8 cellular contexts compared by ENCODE assay signal in the genomic region with DNA sequence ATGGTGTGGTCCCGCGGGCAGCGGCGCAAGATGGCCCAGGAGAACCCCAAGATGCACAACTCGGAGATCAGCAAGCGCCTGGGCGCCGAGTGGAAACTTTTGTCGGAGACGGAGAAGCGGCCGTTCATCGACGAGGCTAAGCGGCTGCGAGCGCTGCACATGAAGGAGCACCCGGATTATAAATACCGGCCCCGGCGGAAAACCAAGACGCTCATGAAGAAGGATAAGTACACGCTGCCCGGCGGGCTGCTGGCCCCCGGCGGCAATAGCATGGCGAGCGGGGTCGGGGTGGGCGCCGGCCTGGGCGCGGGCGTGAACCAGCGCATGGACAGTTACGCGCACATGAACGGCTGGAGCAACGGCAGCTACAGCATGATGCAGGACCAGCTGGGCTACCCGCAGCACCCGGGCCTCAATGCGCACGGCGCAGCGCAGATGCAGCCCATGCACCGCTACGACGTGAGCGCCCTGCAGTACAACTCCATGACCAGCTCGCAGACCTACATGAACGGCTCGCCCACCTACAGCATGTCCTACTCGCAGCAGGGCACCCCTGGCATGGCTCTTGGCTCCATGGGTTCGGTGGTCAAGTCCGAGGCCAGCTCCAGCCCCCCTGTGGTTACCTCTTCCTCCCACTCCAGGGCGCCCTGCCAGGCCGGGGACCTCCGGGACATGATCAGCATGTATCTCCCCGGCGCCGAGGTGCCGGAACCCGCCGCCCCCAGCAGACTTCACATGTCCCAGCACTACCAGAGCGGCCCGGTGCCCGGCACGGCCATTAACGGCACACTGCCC. TPM values are rescaled to one million over a fixed set of nuclear protein-coding genes. Genes with fewer than 3 reads are reported as not detected.
DNase-seq lines count a peak whose midpoint lies in the region; ATAC-seq and TF ChIP-seq lines count a peak whose summit lies in the region.

No MANE protein-coding gene starts in this region.

- no peak for TF ChIP-seq CTCF in testis (IDR thresholded peaks at IDR 0.05)
- TF ChIP-seq CTCF in adrenal gland (IDR thresholded peaks at IDR 0.05) = no peak

- DNase-seq in NCI-H82 (lab: John Stamatoyannopoulos, UW) (peak; percentile 66), NCI-H82 treated with DMSO at 0.1 percent for 48 hours (lab: John Stamatoyannopoulos, UW; ENCODE audit: unreplicated experiment) (no peak), testis (no peak), LoVo (ENCODE audit: low spot score) (no peak), adrenal gland (no peak)
- no peak for DNase-seq in T-helper 2 cell treated with Interferon-gamma antibody and Interleukin-4, amounts not matched to agents 5 μg/mL and 100 μg/mL, for 36 hours (ENCODE audit: low spot score)

- H3K36me3 ChIP-seq in iPS-18a (ENCODE audit: control insufficient read depth, low read depth, low read length) (peaks cover 22% of the 10 kb centered on the region), testis (ENCODE audit: low read depth, missing control alignments) (no peaks in the 10 kb centered on the region), adrenal gland (replicated peaks in 1 of 2) (no peaks in the 10 kb centered on the region)

- peak overlapping the region; percentile 52 for H3K27ac Mint-ChIP-seq in T-helper 2 cell treated with Interferon-gamma antibody and Interleukin-4, amounts not matched to agents 5 μg/mL and 100 μg/mL, for 36 hours

- H3K9ac ChIP-seq in iPS-18a (ENCODE audit: low read length) = peak overlapping the region; percentile 88

- no peaks in the 10 kb centered on the region for H3K27me3 ChIP-seq in iPS-18a (ENCODE audit: control insufficient read depth, insufficient read depth, low read length)
- no peaks in the 10 kb centered on the region for H3K27me3 ChIP-seq in testis
- H3K27me3 ChIP-seq in adrenal gland = peaks cover 98% of the 10 kb centered on the region

- peaks cover 69% of the 10 kb centered on the region for H3K27me3 Mint-ChIP-seq in T-helper 2 cell treated with Interferon-gamma antibody and Interleukin-4, amounts not matched to agents 5 μg/mL and 100 μg/mL, for 36 hours (ENCODE audit: low read depth)

- intact Hi-C loops in testis (cut with DNase I; ENCODE audit: low total_unique reads) (loop anchor here (10.0 kb wide), 1 partner anchor 972 kb away; no protein-coding TSS in a partner anchor), adrenal gland (cut with DNase I) (loop anchor here (5.0 to 10.0 kb wide), 3 partner anchors 542 to 975 kb away; no protein-coding TSS in a partner anchor)

- H3K4me1 ChIP-seq in iPS-18a (ENCODE audit: control insufficient read depth, low read depth, low read length) (peaks cover 31% of the 10 kb centered on the region), testis (peaks cover 8% of the 10 kb centered on the region), adrenal gland (replicated peaks in 1 of 2) (peaks cover 8 to 12% of the 10 kb centered on the region in 2 donors)

- peaks cover 6% of the 10 kb centered on the region for H3K4me1 Mint-ChIP-seq in T-helper 2 cell treated with Interferon-gamma antibody and Interleukin-4, amounts not matched to agents 5 μg/mL and 100 μg/mL, for 36 hours (ENCODE audit: low read depth)

- no peaks in the 10 kb centered on the region for H3K9me3 Mint-ChIP-seq in T-helper 2 cell treated with Interferon-gamma antibody and Interleukin-4, amounts not matched to agents 5 μg/mL and 100 μg/mL, for 36 hours

- H3K9me3 ChIP-seq in iPS-18a (ENCODE audit: control insufficient read depth, low read depth, low read length) = no peaks in the 10 kb centered on the region
- no peaks in the 10 kb centered on the region for H3K9me3 ChIP-seq in testis
- H3K9me3 ChIP-seq in adrenal gland (replicated peaks in 1 of 3) = no peaks in the 10 kb centered on the region

- H3K4me3 ChIP-seq in iPS-18a (ENCODE audit: low read length) (peak overlapping the region; percentile 90), testis (peak overlapping the region; percentile 31 to 53), adrenal gland (peak overlapping the region in 1 of 4 donors; percentile 47)

- no peak for ATAC-seq in GM21390 (IDR thresholded peaks at IDR 0.05; ENCODE audit: unreplicated experiment)

- no peak overlapping the region for H3K4me3 Mint-ChIP-seq in T-helper 2 cell treated with Interferon-gamma antibody and Interleukin-4, amounts not matched to agents 5 μg/mL and 100 μg/mL, for 36 hours

- 5% methylated on average over 36 to 45 of the region's 70 CpGs for whole genome bisulfite sequencing in testis, 2 donors
- WGBS in adrenal gland, 4 donors = 3 to 16% (median 6%) methylated on average over 16 to 70 of the region's 70 CpGs

- H3K36me3 Mint-ChIP-seq in T-helper 2 cell treated with Interferon-gamma antibody and Interleukin-4, amounts not matched to agents 5 μg/mL and 100 μg/mL, for 36 hours (ENCODE audit: low read depth) = peaks cover 2% of the 10 kb centered on the region

- H3K27ac ChIP-seq in iPS-18a (ENCODE audit: low read length) (no peak overlapping the region), testis (no peak overlapping the region), adrenal gland (no peak overlapping the region)

- TF ChIP-seq POLR2A in testis (IDR thresholded peaks at IDR 0.05) (no peak), adrenal gland (IDR thresholded peaks at IDR 0.05) (no peak)

RNA-seq across cellular contexts. Expression of a gene that starts 1.0 kb away (rescaled TPM):
- total RNA-seq in testis = 1 to 10 TPM; 5.1 to 7.8 TPM
- 7.2 TPM for polyA plus RNA-seq in testis (ENCODE audit: insufficient read depth, low read depth, low replicate concordance)
- 1 to 10 TPM in 1 of 8 donors, under 1 TPM in 4, not detected in 3; 0.18 to 1.2 (median 0.54) TPM for total RNA-seq in adrenal gland
- polyA plus RNA-seq in adrenal gland = 1 to 10 TPM in 1 of 3 donors, under 1 TPM in 2; 0.40 to 1.1 (median 0.84) TPM
